ENCODE assay signal across 10 cellular contexts in genomic region chr10:45483002-45483401, GRCh38.
"Had no signal": no experiment of that assay in that cellular context is flagged by ENCODE, and none has a peak within 500 bp of the region (broad histone marks: within the 10 kb centered on the region; RNA-seq: fewer than 3 reads in every experiment).

No MANE protein-coding gene starts in this region.

- H3K4me1 Mint-ChIP-seq: H9 had no signal

- H2AFZ ChIP-seq: GM23248 had no signal

- FAIRE-seq: H1, H54, HTR-8/SVneo had no signal

- H3K4me2 ChIP-seq: KMS-11 had no signal

- H3K27ac Mint-ChIP-seq: H9, HFFc6 had no signal

- H3K4me3 ChIP-seq: GM23248 had no signal

- H3K9ac ChIP-seq: GM23248, KMS-11 had no signal

- H3K4me3 Mint-ChIP-seq: H9, HFFc6 had no signal

- DNase-seq: GM23248, H9, HCEC 1CT, HFFc6, IMR-90, KBM-7 had no signal

- H3K27ac ChIP-seq: GM23248, KMS-11 had no signal
